9 cellular contexts compared by ENCODE assay signal in the genomic region with DNA sequence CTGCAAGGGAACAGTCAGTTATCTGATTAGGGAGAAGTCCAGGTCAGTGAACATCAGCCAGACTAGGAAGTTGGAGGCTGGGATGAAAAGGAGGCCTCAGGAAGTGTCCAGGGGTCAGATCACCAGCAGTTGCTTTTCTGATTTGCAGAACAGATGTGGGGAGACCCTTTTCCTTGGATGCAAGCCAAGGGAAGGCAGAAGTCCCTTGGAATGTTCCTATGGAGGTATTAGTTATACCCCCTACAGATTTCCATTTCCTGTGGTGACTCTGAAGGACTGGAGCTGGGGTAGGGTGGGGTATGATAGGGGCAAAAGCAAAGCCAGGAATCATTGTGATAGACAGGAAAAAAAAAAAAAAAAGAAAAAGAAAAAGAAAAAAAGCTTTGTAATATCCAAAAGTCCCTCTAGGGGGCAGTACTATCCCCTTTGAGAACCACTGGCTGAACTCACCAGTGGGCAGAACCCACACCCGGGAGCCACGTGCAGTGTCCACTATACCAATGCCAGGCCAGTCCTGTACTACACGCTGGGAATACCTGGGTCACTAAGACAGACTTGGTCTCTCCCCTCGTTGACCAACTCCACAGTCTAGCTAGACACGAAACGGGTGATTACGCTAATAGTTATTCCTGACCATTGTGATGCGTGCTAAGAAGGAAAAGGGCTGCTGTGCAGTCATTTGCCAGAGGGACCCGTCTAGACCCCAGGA. TPM values are rescaled to one million over a fixed set of nuclear protein-coding genes. Genes with fewer than 3 reads are reported as not detected.
DNase-seq lines count a peak whose midpoint lies in the region; ATAC-seq and TF ChIP-seq lines count a peak whose summit lies in the region.
"Had no signal": no experiment of that assay in that cellular context is flagged by ENCODE, and none has a peak within 500 bp of the region (broad histone marks: within the 10 kb centered on the region; RNA-seq: fewer than 3 reads in every experiment).

No MANE protein-coding gene starts in this region.

- TF ChIP-seq POLR2A in heart left ventricle (IDR thresholded peaks at IDR 0.05) (no peak), transverse colon (IDR thresholded peaks at IDR 0.05) (no peak)

- ATAC-seq in SK-N-SH treated with all-trans-retinoic acid at 6 μM for 48 hours (peak; percentile 48; the same call in 2 of the 3 replicates), heart left ventricle (peak in 2 of 4 donors; percentile 19 to 31)

- H3K36me3 ChIP-seq in heart left ventricle (no peaks in the 10 kb centered on the region), transverse colon (no peaks in the 10 kb centered on the region)

- H3K27me3 ChIP-seq in heart left ventricle (no peaks in the 10 kb centered on the region), transverse colon (peaks cover 20% of the 10 kb centered on the region)

- H3K4me3 ChIP-seq in heart left ventricle (no peak overlapping the region), transverse colon (no peak overlapping the region)
- H3K4me3 ChIP-seq: BLaER1 treated with 17β-estradiol and CSF1 and Interleukin-3, amounts not matched to agents 10 nM and 100 nM had no signal

- intact Hi-C loops in heart left ventricle (cut with DNase I) = loop anchor here in 8 of 10 donors (1.0 to 5.0 kb wide), 3 partner anchors 47 to 50 kb away; no protein-coding TSS in a partner anchor
- intact Hi-C loops in transverse colon (cut with DNase I; ENCODE audit: low total_unique reads) = no loop called here

- DNase-seq in NCI-H1694 (lab: John Stamatoyannopoulos, UW) (peak; percentile 39), NCI-H1694 treated with DMSO at 0.1 percent for 48 hours (lab: John Stamatoyannopoulos, UW) (no peak), heart left ventricle (peak in 1 of 5 donors; percentile 47), transverse colon (no peak), activated T-cell treated with anti-CD3 and anti-CD28 coated beads for 4 hours (no peak), NK-92 (lab: John Stamatoyannopoulos, UW; ENCODE audit: unreplicated experiment) (no peak)
- DNase-seq in stimulated activated CD8-positive, alpha-beta memory T cell treated with anti-CD3 and anti-CD28 coated beads, Interleukin-4, amount 100 ng/mL, for 48 hours = no peak

- in situ Hi-C loops in transverse colon (cut with MboI; ENCODE audit: low pct_ligation_motif_present in 1 of 4, low pct_unique_long_range_greater_than_20kb in 1 of 4, low sequenced_read_pairs in 3 of 4) = no loop called here

- TF ChIP-seq EP300 in transverse colon (IDR thresholded peaks at IDR 0.05; ENCODE audit: low read depth) = no peak

- H3K27ac ChIP-seq in heart left ventricle (peak overlapping the region in 7 of 12 donors; percentile 5 to 92 (median 52)), transverse colon (no peak overlapping the region)
- H3K27ac ChIP-seq: BLaER1 treated with 17β-estradiol and CSF1 and Interleukin-3, amounts not matched to agents 10 nM and 100 nM had no signal

- peaks cover 0 to 84% (median 64%) of the 10 kb centered on the region in 12 donors for H3K4me1 ChIP-seq in heart left ventricle
- peaks cover 6 to 22% (median 14%) of the 10 kb centered on the region in 4 donors for H3K4me1 ChIP-seq in transverse colon

- TF ChIP-seq CTCF in heart left ventricle (IDR thresholded peaks at IDR 0.05) (peak; percentile 48 to 81 (median 69)), transverse colon (IDR thresholded peaks at IDR 0.05) (peak in 3 of 5 experiments; percentile 26 to 52 (median 31))

- whole genome bisulfite sequencing in heart left ventricle, 4 donors = 38 to 61% (median 41%) methylated on average over 9 of the region's 9 CpGs
- WGBS in transverse colon (ENCODE audit: low coverage in 1 of 2), 2 donors = 56 to 78% methylated on average over 2 to 9 of the region's 9 CpGs

- peaks cover 0 to 9% (median 0%) of the 10 kb centered on the region in 12 donors for H3K9me3 ChIP-seq in heart left ventricle
- H3K9me3 ChIP-seq in transverse colon = no peaks in the 10 kb centered on the region

TF ChIP-seq in SK-N-SH treated with all-trans-retinoic acid at 6 μM for 48 hours, 23 proteins besides CTCF, POLR2A, EP300 and RAD21:
- TF ChIP-seq, protein P1, sequence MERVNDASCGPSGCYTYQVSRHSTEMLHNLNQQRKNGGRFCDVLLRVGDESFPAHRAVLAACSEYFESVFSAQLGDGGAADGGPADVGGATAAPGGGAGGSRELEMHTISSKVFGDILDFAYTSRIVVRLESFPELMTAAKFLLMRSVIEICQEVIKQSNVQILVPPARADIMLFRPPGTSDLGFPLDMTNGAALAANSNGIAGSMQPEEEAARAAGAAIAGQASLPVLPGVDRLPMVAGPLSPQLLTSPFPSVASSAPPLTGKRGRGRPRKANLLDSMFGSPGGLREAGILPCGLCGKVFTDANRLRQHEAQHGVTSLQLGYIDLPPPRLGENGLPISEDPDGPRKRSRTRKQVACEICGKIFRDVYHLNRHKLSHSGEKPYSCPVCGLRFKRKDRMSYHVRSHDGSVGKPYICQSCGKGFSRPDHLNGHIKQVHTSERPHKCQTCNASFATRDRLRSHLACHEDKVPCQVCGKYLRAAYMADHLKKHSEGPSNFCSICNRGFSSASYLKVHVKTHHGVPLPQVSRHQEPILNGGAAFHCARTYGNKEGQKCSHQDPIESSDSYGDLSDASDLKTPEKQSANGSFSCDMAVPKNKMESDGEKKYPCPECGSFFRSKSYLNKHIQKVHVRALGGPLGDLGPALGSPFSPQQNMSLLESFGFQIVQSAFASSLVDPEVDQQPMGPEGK (CRISPR knock-in tag; IDR thresholded peaks at IDR 0.05; ENCODE audit: borderline replicate concordance) = no peak
- TF ChIP-seq BACH2 (CRISPR knock-in tag; IDR thresholded peaks at IDR 0.05; ENCODE audit: borderline replicate concordance) (no peak), ZFP30 (CRISPR knock-in tag; IDR thresholded peaks at IDR 0.05) (no peak), ZNF8 (CRISPR knock-in tag; IDR thresholded peaks at IDR 0.05) (no peak), TOX (CRISPR knock-in tag; IDR thresholded peaks at IDR 0.05; ENCODE audit: borderline replicate concordance) (no peak), RARB (CRISPR knock-in tag; IDR thresholded peaks at IDR 0.05) (no peak), ZNF70 (CRISPR knock-in tag; IDR thresholded peaks at IDR 0.05) (no peak), PPARA (CRISPR knock-in tag; IDR thresholded peaks at IDR 0.05; ENCODE audit: borderline replicate concordance) (no peak), ISL1 (CRISPR knock-in tag; IDR thresholded peaks at IDR 0.05) (no peak), ESRRG (CRISPR knock-in tag; IDR thresholded peaks at IDR 0.05) (no peak), OSR1 (CRISPR knock-in tag; IDR thresholded peaks at IDR 0.05) (no peak), TCF4 (CRISPR knock-in tag; IDR thresholded peaks at IDR 0.05; ENCODE audit: borderline replicate concordance) (no peak), ZFP3 (CRISPR knock-in tag; IDR thresholded peaks at IDR 0.05) (no peak), ARNTL (CRISPR knock-in tag; IDR thresholded peaks at IDR 0.05; ENCODE audit: borderline replicate concordance, low read depth) (no peak), GLIS3 (CRISPR knock-in tag; IDR thresholded peaks at IDR 0.05) (no peak), ZC3H10 (CRISPR knock-in tag; IDR thresholded peaks at IDR 0.05) (no peak)
- TF ChIP-seq, protein P2, sequence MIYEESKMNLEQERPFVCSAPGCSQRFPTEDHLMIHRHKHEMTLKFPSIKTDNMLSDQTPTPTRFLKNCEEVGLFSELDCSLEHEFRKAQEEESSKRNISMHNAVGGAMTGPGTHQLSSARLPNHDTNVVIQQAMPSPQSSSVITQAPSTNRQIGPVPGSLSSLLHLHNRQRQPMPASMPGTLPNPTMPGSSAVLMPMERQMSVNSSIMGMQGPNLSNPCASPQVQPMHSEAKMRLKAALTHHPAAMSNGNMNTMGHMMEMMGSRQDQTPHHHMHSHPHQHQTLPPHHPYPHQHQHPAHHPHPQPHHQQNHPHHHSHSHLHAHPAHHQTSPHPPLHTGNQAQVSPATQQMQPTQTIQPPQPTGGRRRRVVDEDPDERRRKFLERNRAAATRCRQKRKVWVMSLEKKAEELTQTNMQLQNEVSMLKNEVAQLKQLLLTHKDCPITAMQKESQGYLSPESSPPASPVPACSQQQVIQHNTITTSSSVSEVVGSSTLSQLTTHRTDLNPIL (CRISPR knock-in tag; IDR thresholded peaks at IDR 0.05; ENCODE audit: low read depth) = no peak
- TF ChIP-seq, protein P3, sequence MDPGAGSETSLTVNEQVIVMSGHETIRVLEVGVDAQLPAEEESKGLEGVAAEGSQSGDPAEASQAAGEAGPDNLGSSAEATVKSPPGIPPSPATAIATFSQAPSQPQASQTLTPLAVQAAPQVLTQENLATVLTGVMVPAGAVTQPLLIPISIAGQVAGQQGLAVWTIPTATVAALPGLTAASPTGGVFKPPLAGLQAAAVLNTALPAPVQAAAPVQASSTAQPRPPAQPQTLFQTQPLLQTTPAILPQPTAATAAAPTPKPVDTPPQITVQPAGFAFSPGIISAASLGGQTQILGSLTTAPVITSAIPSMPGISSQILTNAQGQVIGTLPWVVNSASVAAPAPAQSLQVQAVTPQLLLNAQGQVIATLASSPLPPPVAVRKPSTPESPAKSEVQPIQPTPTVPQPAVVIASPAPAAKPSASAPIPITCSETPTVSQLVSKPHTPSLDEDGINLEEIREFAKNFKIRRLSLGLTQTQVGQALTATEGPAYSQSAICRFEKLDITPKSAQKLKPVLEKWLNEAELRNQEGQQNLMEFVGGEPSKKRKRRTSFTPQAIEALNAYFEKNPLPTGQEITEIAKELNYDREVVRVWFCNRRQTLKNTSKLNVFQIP (CRISPR knock-in tag; IDR thresholded peaks at IDR 0.05; ENCODE audit: borderline replicate concordance, low read depth) = no peak
TF ChIP-seq in SK-N-SH treated with all-trans-retinoic acid at 6 μM for 48 hours: peak in this region for 0.

RNA-seq across cellular contexts. Expression of a gene that starts 7.4 kb away (rescaled TPM):
- total RNA-seq in heart left ventricle = 10 to 100 TPM; 51.8 to 99.9 (median 80.4) TPM
- polyA plus RNA-seq in heart left ventricle = 10 to 100 TPM; 25.5 to 33.6 TPM
- total RNA-seq in transverse colon = 10 to 100 TPM in 2 of 4 donors, 1 to 10 TPM in 2; 3.7 to 18.7 (median 10.6) TPM

Comparison
In these comparisons a context has a peak if more than half of its experiments do, and no peak if none do; other contexts are left out.
1. H3K27ac ChIP-seq: peak in heart left ventricle (7 of 12); none in transverse colon (0 of 4).